In the genomic region with DNA sequence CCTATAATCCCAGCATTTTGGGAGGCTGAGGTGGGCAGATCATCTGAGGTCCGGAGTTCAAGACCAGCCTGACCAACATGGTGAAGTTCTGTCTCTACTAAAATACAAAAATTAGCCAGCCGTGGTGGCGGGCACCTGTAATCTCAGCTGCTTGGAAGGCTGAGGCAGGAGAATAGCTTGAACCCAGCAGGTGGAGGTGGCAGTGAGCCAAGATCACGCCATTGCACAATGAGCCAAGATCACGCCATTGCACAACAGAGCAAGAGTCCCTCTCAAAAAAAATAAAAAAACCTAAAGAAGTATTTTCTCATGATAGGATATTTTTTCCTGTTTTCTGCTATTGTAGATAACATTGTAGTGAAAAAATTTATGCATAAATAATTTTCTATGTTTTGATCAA, we compare ENCODE assay signal across 28 cellular contexts.
"Had no signal": no experiment of that assay in that cellular context is flagged by ENCODE, and none has a peak within 500 bp of the region (broad histone marks: within the 10 kb centered on the region; RNA-seq: fewer than 3 reads in every experiment).

No MANE protein-coding gene starts in this region.

- H3K27me3 ChIP-seq: breast epithelium, heart right ventricle, thyroid gland, upper lobe of left lung, vagina had no signal

- H3K4me1 Mint-ChIP-seq: activated CD4-positive, alpha-beta memory T cell treated with anti-CD3 and anti-CD28 coated beads, Interleukin-2, amount 10 ng/mL, durations not matched to agents 7 days and 5 days; activated CD4-positive, alpha-beta T cell treated with anti-CD3 and anti-CD28 coated beads, Interleukin-2, amount 10 ng/mL, durations not matched to agents 24 days and 14 days; activated T-helper 17 cell treated with anti-CD3 and anti-CD28 coated beads, Interleukin-2, amount 50 U/mL, for 72 hours; endodermal cell; stimulated activated memory B cell treated with anti-CD40 and anti-IgM and Interleukin-4, amounts not matched to agents 10 μg/mL and 1 μg/mL and 100 μg/mL, for 72 hours; stimulated activated naive CD8-positive, alpha-beta T cell treated with anti-CD3 and anti-CD28 coated beads, Interleukin-15, amount 100 ng/mL, for 72 hours had no signal

- H3K27ac Mint-ChIP-seq: activated CD4-positive, alpha-beta memory T cell treated with anti-CD3 and anti-CD28 coated beads, Interleukin-2, amount 10 ng/mL, durations not matched to agents 7 days and 5 days; activated CD4-positive, alpha-beta T cell treated with anti-CD3 and anti-CD28 coated beads, Interleukin-2, amount 10 ng/mL, durations not matched to agents 24 days and 14 days; activated T-cell treated with anti-CD3 and anti-CD28 coated beads, Interleukin-2, amount 50 U/mL, for 24 hours; activated T-helper 17 cell treated with anti-CD3 and anti-CD28 coated beads, Interleukin-2, amount 50 U/mL, for 72 hours; dendritic cell treated with granulocyte-macrophage colony-stimulating factor and Interleukin-4, amounts not matched to agents 40 ng/mL and 50 ng/mL, for 4 days; endodermal cell; natural killer cell treated with Interleukin-12 subunit alpha and Interleukin-12 subunit beta and Interleukin-15 and Interleukin-18, amount 100 ng/mL, for 72 hours; stimulated activated memory B cell treated with anti-CD40 and anti-IgM and Interleukin-4, amounts not matched to agents 10 μg/mL and 1 μg/mL and 100 μg/mL, for 72 hours; stimulated activated naive CD8-positive, alpha-beta T cell treated with anti-CD3 and anti-CD28 coated beads, Interleukin-15, amount 100 ng/mL, for 72 hours; T-helper 1 cell treated with Interleukin-12 subunit alpha and Interleukin-12 subunit beta and Interleukin-4 antibody, amounts not matched to agents 30 μg/mL and 1 μg/mL, for 36 hours had no signal

- H3K27ac ChIP-seq: breast epithelium, heart right ventricle, lower lobe of right lung, skin epidermis, thyroid gland, upper lobe of left lung, vagina had no signal

- DNase-seq: activated CD4-positive, alpha-beta memory T cell treated with anti-CD3 and anti-CD28 coated beads, Interleukin-2, amount 10 ng/mL, durations not matched to agents 7 days and 5 days; activated CD4-positive, alpha-beta T cell treated with anti-CD3 and anti-CD28 coated beads, Interleukin-2, amount 10 ng/mL, durations not matched to agents 24 days and 14 days; activated CD4-positive, CD25-positive, alpha-beta regulatory T cell treated with anti-CD3 and anti-CD28 coated beads, Interleukin-2, amount 50 U/mL, for 72 hours; activated CD8-positive, alpha-beta memory T cell treated with anti-CD3 and anti-CD28 coated beads, Interleukin-2, amount 50 U/mL, for 48 hours; activated gamma-delta T cell treated with Interleukin-2 at 50 U/mL for 16 hours; activated naive CD4-positive, alpha-beta T cell treated with anti-CD3 and anti-CD28 coated beads, Interleukin-2, amount 50 U/mL, for 16 hours; activated T-cell treated with anti-CD3 and anti-CD28 coated beads, Interleukin-2, amount 50 U/mL, for 24 hours; central memory CD4-positive, alpha-beta T cell; endodermal cell; foreskin melanocyte; heart right ventricle; lower lobe of right lung; mucosa of descending colon; stimulated activated CD4-positive, alpha-beta T cell treated with anti-CD3 and anti-CD28 coated beads, Interleukin-1b, Interleukin-23, amount 100 ng/mL, for 48 hours; stimulated activated CD4-positive, alpha-beta T cell treated with anti-CD3 and anti-CD28 coated beads, Interleukin-4, amount 100 ng/mL, for 4 hours; stimulated activated CD8-positive, alpha-beta memory T cell treated with anti-CD3 and anti-CD28 coated beads, Interleukin-4, amount 100 ng/mL, for 48 hours; stimulated activated naive CD8-positive, alpha-beta T cell treated with anti-CD3 and anti-CD28 coated beads, Interleukin-15, amount 100 ng/mL, for 72 hours; T-helper 9 cell; thyroid gland had no signal

- H3K4me1 ChIP-seq: breast epithelium, lower lobe of right lung, thyroid gland, vagina had no signal

- H3K4me3 ChIP-seq: breast epithelium, heart right ventricle, lower lobe of right lung, mucosa of descending colon, skin epidermis, thyroid gland, upper lobe of left lung, vagina had no signal

- H3K9me3 Mint-ChIP-seq: activated T-helper 17 cell treated with anti-CD3 and anti-CD28 coated beads, Interleukin-2, amount 50 U/mL, for 72 hours; natural killer cell treated with Interleukin-12 subunit alpha and Interleukin-12 subunit beta and Interleukin-15 and Interleukin-18, amount 100 ng/mL, for 72 hours had no signal

- H3K27me3 Mint-ChIP-seq: activated CD4-positive, alpha-beta memory T cell treated with anti-CD3 and anti-CD28 coated beads, Interleukin-2, amount 10 ng/mL, durations not matched to agents 7 days and 5 days; activated CD4-positive, alpha-beta T cell treated with anti-CD3 and anti-CD28 coated beads, Interleukin-2, amount 10 ng/mL, durations not matched to agents 24 days and 14 days; activated T-cell treated with anti-CD3 and anti-CD28 coated beads, Interleukin-2, amount 50 U/mL, for 24 hours; activated T-helper 17 cell treated with anti-CD3 and anti-CD28 coated beads, Interleukin-2, amount 50 U/mL, for 72 hours; dendritic cell treated with granulocyte-macrophage colony-stimulating factor and Interleukin-4, amounts not matched to agents 40 ng/mL and 50 ng/mL, for 4 days; natural killer cell treated with Interleukin-12 subunit alpha and Interleukin-12 subunit beta and Interleukin-15 and Interleukin-18, amount 100 ng/mL, for 72 hours; stimulated activated memory B cell treated with anti-CD40 and anti-IgM and Interleukin-4, amounts not matched to agents 10 μg/mL and 1 μg/mL and 100 μg/mL, for 72 hours; stimulated activated naive CD8-positive, alpha-beta T cell treated with anti-CD3 and anti-CD28 coated beads, Interleukin-15, amount 100 ng/mL, for 72 hours had no signal

- H3K4me3 Mint-ChIP-seq: activated CD4-positive, alpha-beta memory T cell treated with anti-CD3 and anti-CD28 coated beads, Interleukin-2, amount 10 ng/mL, durations not matched to agents 7 days and 5 days; activated CD4-positive, alpha-beta T cell treated with anti-CD3 and anti-CD28 coated beads, Interleukin-2, amount 10 ng/mL, durations not matched to agents 24 days and 14 days; activated T-cell treated with anti-CD3 and anti-CD28 coated beads, Interleukin-2, amount 50 U/mL, for 24 hours; activated T-helper 17 cell treated with anti-CD3 and anti-CD28 coated beads, Interleukin-2, amount 50 U/mL, for 72 hours; dendritic cell treated with granulocyte-macrophage colony-stimulating factor and Interleukin-4, amounts not matched to agents 40 ng/mL and 50 ng/mL, for 4 days; endodermal cell; natural killer cell treated with Interleukin-12 subunit alpha and Interleukin-12 subunit beta and Interleukin-15 and Interleukin-18, amount 100 ng/mL, for 72 hours; stimulated activated memory B cell treated with anti-CD40 and anti-IgM and Interleukin-4, amounts not matched to agents 10 μg/mL and 1 μg/mL and 100 μg/mL, for 72 hours; stimulated activated naive CD8-positive, alpha-beta T cell treated with anti-CD3 and anti-CD28 coated beads, Interleukin-15, amount 100 ng/mL, for 72 hours; T-helper 1 cell treated with Interleukin-12 subunit alpha and Interleukin-12 subunit beta and Interleukin-4 antibody, amounts not matched to agents 30 μg/mL and 1 μg/mL, for 36 hours had no signal

- H3K9me3 ChIP-seq: thyroid gland had no signal
